In the genomic region with DNA sequence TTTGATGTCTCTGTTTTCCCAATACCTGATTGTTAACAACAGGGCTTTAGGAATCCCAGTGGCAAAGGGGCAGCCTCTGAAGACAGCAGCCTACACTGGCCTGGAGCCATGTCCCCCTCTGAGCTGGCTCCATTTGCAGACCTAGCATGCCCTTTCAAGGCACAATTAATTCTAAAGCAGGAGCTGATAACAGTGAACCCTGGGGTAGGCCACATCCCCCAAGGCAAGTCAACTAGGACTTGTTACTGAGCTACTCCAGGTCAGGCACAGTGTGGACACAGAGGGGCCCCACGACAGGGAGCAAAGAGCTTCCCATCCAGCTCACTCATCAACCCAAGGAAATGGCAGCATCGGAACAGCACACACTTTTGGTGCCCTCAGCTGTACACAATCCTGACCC, we compare ENCODE assay signal across 18 cellular contexts. TPM values are rescaled to one million over a fixed set of nuclear protein-coding genes. Genes with fewer than 3 reads are reported as not detected.
DNase-seq lines count a peak whose midpoint lies in the region; ATAC-seq, FAIRE-seq and TF ChIP-seq lines count a peak whose summit lies in the region.
"Had no signal": no experiment of that assay in that cellular context is flagged by ENCODE, and none has a peak within 500 bp of the region (broad histone marks: within the 10 kb centered on the region; RNA-seq: fewer than 3 reads in every experiment).

No MANE protein-coding gene starts in this region.

- intact Hi-C loops in activated CD4-positive, alpha-beta memory T cell treated with anti-CD3 and anti-CD28 coated beads for 36 hours (cut with micrococcal nuclease) = no loop called here

- peak overlapping the region; percentile 25 for H3K27ac ChIP-seq in mesodermal cell (ENCODE audit: low read depth, low read length, severe bottlenecking)

- peaks cover 35% of the 10 kb centered on the region for H3K4me1 Mint-ChIP-seq in brain
- H3K4me1 Mint-ChIP-seq in stimulated activated effector memory CD8-positive, alpha-beta T cell treated with anti-CD3 and anti-CD28 coated beads, Interleukin-12 subunit alpha, Interleukin-12 subunit beta, amount 100 ng/mL, for 72 hours = no peaks in the 10 kb centered on the region
- no peaks in the 10 kb centered on the region for H3K4me1 Mint-ChIP-seq in activated CD4-positive, alpha-beta memory T cell treated with anti-CD3 and anti-CD28 coated beads for 36 hours (ENCODE audit: low read depth)
- H3K4me1 Mint-ChIP-seq: CD14-positive monocyte had no signal

- WGBS in mesodermal cell (ENCODE audit: insufficient coverage in 2 of 2), 2 experiments = 86% methylated on average over 2 of the region's 2 CpGs; no CpG with 5 or more reads in 1 of the 2 experiments

- POLR2A ChIA-PET in activated CD4-positive, alpha-beta memory T cell treated with anti-CD3 and anti-CD28 coated beads for 36 hours (lab: Charles Lee) = no interaction called here

- H3K27ac Mint-ChIP-seq in brain = peak overlapping the region in 3 of 5 experiments; percentile 34 to 37 (median 35)
- H3K27ac Mint-ChIP-seq in stimulated activated effector memory CD8-positive, alpha-beta T cell treated with anti-CD3 and anti-CD28 coated beads, Interleukin-12 subunit alpha, Interleukin-12 subunit beta, amount 100 ng/mL, for 72 hours = no peak overlapping the region
- no peak overlapping the region for H3K27ac Mint-ChIP-seq in activated CD4-positive, alpha-beta memory T cell treated with anti-CD3 and anti-CD28 coated beads for 36 hours
- H3K27ac Mint-ChIP-seq: CD14-positive monocyte had no signal

- ATAC-seq in stimulated activated effector memory CD8-positive, alpha-beta T cell treated with anti-CD3 and anti-CD28 coated beads, Interleukin-12 subunit alpha, Interleukin-12 subunit beta, amount 100 ng/mL, for 72 hours = peak; percentile 24

- H3K4me1 ChIP-seq in mesodermal cell (ENCODE audit: control insufficient read depth, insufficient read depth, low read length, poor library complexity, severe bottlenecking) = peaks cover 3% of the 10 kb centered on the region

- peaks cover 7% of the 10 kb centered on the region for H3K9me3 ChIP-seq in mesodermal cell (ENCODE audit: control insufficient read depth, low read length)

- H3K27me3 Mint-ChIP-seq in brain = no peaks in the 10 kb centered on the region
- peaks cover 3% of the 10 kb centered on the region for H3K27me3 Mint-ChIP-seq in activated CD4-positive, alpha-beta memory T cell treated with anti-CD3 and anti-CD28 coated beads for 36 hours

- H3K36me3 Mint-ChIP-seq in brain = peaks cover 20% of the 10 kb centered on the region
- H3K36me3 Mint-ChIP-seq in stimulated activated effector memory CD8-positive, alpha-beta T cell treated with anti-CD3 and anti-CD28 coated beads, Interleukin-12 subunit alpha, Interleukin-12 subunit beta, amount 100 ng/mL, for 72 hours = no peaks in the 10 kb centered on the region
- no peaks in the 10 kb centered on the region for H3K36me3 Mint-ChIP-seq in activated CD4-positive, alpha-beta memory T cell treated with anti-CD3 and anti-CD28 coated beads for 36 hours
- H3K36me3 Mint-ChIP-seq: CD14-positive monocyte had no signal

- FAIRE-seq in H54 (lab: Jason Lieb, UNC) = no peak

- no peak for TF ChIP-seq POLR2A in H54 (IDR thresholded peaks at IDR 0.05; ENCODE audit: low read depth, low read length)

- DNase-seq in NCI-H146 (lab: John Stamatoyannopoulos, UW) (peak; percentile 73), H54 (ENCODE audit: insufficient read length, low spot score) (no peak), foreskin melanocyte (no peak)
- DNase-seq in stimulated activated effector memory CD8-positive, alpha-beta T cell treated with anti-CD3 and anti-CD28 coated beads, Interleukin-12 subunit alpha, Interleukin-12 subunit beta, amount 100 ng/mL, for 72 hours (ENCODE audit: low spot score in 2 of 2) = no peak
- no peak for DNase-seq in activated CD4-positive, alpha-beta memory T cell treated with anti-CD3 and anti-CD28 coated beads for 36 hours
- DNase-seq: ACHN, DMS79 treated with DMSO at 0.1 percent for 48 hours, H7, KG1, NCI-H1436, NCI-H2029 treated with DMSO at 0.1 percent for 48 hours, NCI-H2171, NCI-H526 treated with DMSO at 0.1 percent for 48 hours, OCI-M1, Right ventricle myocardium superior had no signal

- peaks cover 0 to 7% (median 5%) of the 10 kb centered on the region in 5 experiments for H3K9me3 Mint-ChIP-seq in brain
- no peaks in the 10 kb centered on the region for H3K9me3 Mint-ChIP-seq in stimulated activated effector memory CD8-positive, alpha-beta T cell treated with anti-CD3 and anti-CD28 coated beads, Interleukin-12 subunit alpha, Interleukin-12 subunit beta, amount 100 ng/mL, for 72 hours
- H3K9me3 Mint-ChIP-seq in activated CD4-positive, alpha-beta memory T cell treated with anti-CD3 and anti-CD28 coated beads for 36 hours = no peaks in the 10 kb centered on the region
- H3K9me3 Mint-ChIP-seq: CD14-positive monocyte had no signal

- H3K4me3 Mint-ChIP-seq in brain = no peak overlapping the region
- H3K4me3 Mint-ChIP-seq in stimulated activated effector memory CD8-positive, alpha-beta T cell treated with anti-CD3 and anti-CD28 coated beads, Interleukin-12 subunit alpha, Interleukin-12 subunit beta, amount 100 ng/mL, for 72 hours = no peak overlapping the region
- H3K4me3 Mint-ChIP-seq in activated CD4-positive, alpha-beta memory T cell treated with anti-CD3 and anti-CD28 coated beads for 36 hours = no peak overlapping the region
- H3K4me3 Mint-ChIP-seq: CD14-positive monocyte had no signal

- CTCF ChIA-PET in activated CD4-positive, alpha-beta memory T cell treated with anti-CD3 and anti-CD28 coated beads for 36 hours (lab: Charles Lee) = interaction anchor here (0.6 to 4.2 kb wide), 6 partner anchors 14 to 205 kb away, joined by 3 to 45 read pairs (median 4); no protein-coding TSS in a partner anchor

- no peak overlapping the region for H3K4me3 ChIP-seq in mesodermal cell (ENCODE audit: extremely low read depth, insufficient read depth, low read length, poor library complexity, severe bottlenecking)

- H3K36me3 ChIP-seq in mesodermal cell (ENCODE audit: control insufficient read depth, insufficient read depth, low read length) = no peaks in the 10 kb centered on the region

- TF ChIP-seq CTCF in brain (conservative IDR thresholded peaks at IDR 0.05) = no peak

RNA-seq across cellular contexts. Expression of a gene that starts 51.9 kb away (rescaled TPM):
- 5.4 TPM for polyA plus RNA-seq in brain (ENCODE audit: insufficient read depth, low read depth, low replicate concordance)
- 18.6 TPM for polyA plus RNA-seq in mesodermal cell (2013, experiment 1 of 2)
- 18.7 TPM for polyA plus RNA-seq in mesodermal cell (2013, experiment 2 of 2)
- total RNA-seq in activated CD4-positive, alpha-beta memory T cell treated with anti-CD3 and anti-CD28 coated beads for 36 hours = not detected
- polyA plus RNA-seq: CD14-positive monocyte had no signal

Comparison
In these comparisons a context has a peak if more than half of its experiments do, and no peak if none do; other contexts are left out.
1. H3K27ac Mint-ChIP-seq: peak in brain (3 of 5); none in stimulated activated effector memory CD8-positive, alpha-beta T cell treated with anti-CD3 and anti-CD28 coated beads, Interleukin-12 subunit alpha, Interleukin-12 subunit beta, amount 100 ng/mL, for 72 hours (single experiment) and activated CD4-positive, alpha-beta memory T cell treated with anti-CD3 and anti-CD28 coated beads for 36 hours (single experiment).